30 cellular contexts compared by ENCODE assay signal in the genomic region with DNA sequence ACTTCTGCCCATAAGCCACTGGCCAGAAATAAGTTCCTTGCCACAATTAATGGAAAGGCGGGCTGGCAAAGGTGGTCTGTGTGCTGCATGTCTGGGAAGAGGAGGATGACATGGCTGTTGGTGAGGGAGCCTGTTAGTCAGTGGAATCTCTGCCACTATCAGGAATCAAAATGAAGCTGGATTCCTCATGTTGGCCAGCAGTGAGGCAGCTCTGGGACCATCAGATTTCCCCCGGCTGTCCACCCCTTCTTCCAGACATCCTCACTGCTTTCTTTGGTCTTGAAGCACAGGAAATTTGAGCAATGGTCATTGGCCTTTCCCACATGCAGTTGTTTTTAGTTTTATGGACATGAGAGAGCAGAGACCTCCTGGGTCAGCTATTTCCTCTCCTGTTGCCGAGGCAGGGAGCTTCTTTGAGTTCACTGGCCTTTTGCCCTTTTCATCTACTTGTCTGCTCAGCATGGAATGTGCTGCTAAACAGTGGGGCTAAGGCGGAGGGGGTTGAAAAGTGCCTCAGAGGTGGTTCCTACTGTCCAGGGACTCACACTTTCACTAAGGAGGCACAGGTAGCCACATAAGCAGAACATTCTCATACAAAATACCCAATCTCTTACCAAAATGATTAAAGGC. TPM values are rescaled to one million over a fixed set of nuclear protein-coding genes. Genes with fewer than 3 reads are reported as not detected.
DNase-seq lines count a peak whose midpoint lies in the region; ATAC-seq and TF ChIP-seq lines count a peak whose summit lies in the region.
"Had no signal": no experiment of that assay in that cellular context is flagged by ENCODE, and none has a peak within 500 bp of the region (broad histone marks: within the 10 kb centered on the region; RNA-seq: fewer than 3 reads in every experiment).

No MANE protein-coding gene starts in this region.

- TF ChIP-seq CTCF in vagina (IDR thresholded peaks at IDR 0.05) = no peak
- TF ChIP-seq CTCF in chondrocyte (IDR thresholded peaks at IDR 0.05) = no peak

- intact Hi-C loops in Right ventricle myocardium inferior (cut with DNase I) = no loop called here
- intact Hi-C loops in right cardiac atrium (cut with DNase I) = loop anchor here in 1 of 4 donors (10.0 kb wide), 1 partner anchor 79 kb away; no protein-coding TSS in a partner anchor
- intact Hi-C loops in Right ventricle myocardium superior (cut with DNase I) = no loop called here
- intact Hi-C loops in vagina (cut with DNase I) = no loop called here

- H3K9me3 ChIP-seq in right cardiac atrium (ENCODE audit: control insufficient read depth, low read length) (no peaks in the 10 kb centered on the region), vagina (no peaks in the 10 kb centered on the region)
- H3K9me3 ChIP-seq: SK-N-SH, upper lobe of right lung had no signal

- H3K36me3 Mint-ChIP-seq in chondrocyte (ENCODE audit: low read depth) = no peaks in the 10 kb centered on the region
- H3K36me3 Mint-ChIP-seq: stimulated activated memory B cell treated with anti-CD40 and anti-IgM and Interleukin-4, amounts not matched to agents 10 μg/mL and 1 μg/mL and 100 μg/mL, for 72 hours had no signal

- H3K27me3 Mint-ChIP-seq in chondrocyte (ENCODE audit: low read depth) = peaks cover 19% of the 10 kb centered on the region

- peaks cover 11% of the 10 kb centered on the region for H3K9me3 Mint-ChIP-seq in chondrocyte (ENCODE audit: low read depth)
- H3K9me3 Mint-ChIP-seq: CD4-positive, alpha-beta T cell had no signal

- peaks cover 18% of the 10 kb centered on the region for H3K4me1 Mint-ChIP-seq in chondrocyte (ENCODE audit: low read depth)
- H3K4me1 Mint-ChIP-seq: stimulated activated memory B cell treated with anti-CD40 and anti-IgM and Interleukin-4, amounts not matched to agents 10 μg/mL and 1 μg/mL and 100 μg/mL, for 72 hours had no signal

- H3K4me3 ChIP-seq in right cardiac atrium (ENCODE audit: low read length) = no peak overlapping the region
- no peak overlapping the region for H3K4me3 ChIP-seq in vagina
- H3K4me3 ChIP-seq: skin epidermis, upper lobe of right lung had no signal

- H3K4me1 ChIP-seq in right cardiac atrium (ENCODE audit: control insufficient read depth, insufficient read depth, low read length) (peaks cover 9% of the 10 kb centered on the region), vagina (peaks cover 14% of the 10 kb centered on the region)

- H3K27ac Mint-ChIP-seq in chondrocyte (ENCODE audit: unreplicated experiment) = no peak overlapping the region
- H3K27ac Mint-ChIP-seq: CD4-positive, alpha-beta T cell; stimulated activated memory B cell treated with anti-CD40 and anti-IgM and Interleukin-4, amounts not matched to agents 10 μg/mL and 1 μg/mL and 100 μg/mL, for 72 hours had no signal

- TF ChIP-seq POLR2A in vagina (IDR thresholded peaks at IDR 0.05) = no peak

- H3K27me3 ChIP-seq in right cardiac atrium (ENCODE audit: control insufficient read depth, insufficient read depth) = no peaks in the 10 kb centered on the region
- H3K27me3 ChIP-seq in vagina = no peaks in the 10 kb centered on the region
- H3K27me3 ChIP-seq: upper lobe of right lung had no signal

- H3K27ac ChIP-seq in right cardiac atrium (ENCODE audit: low read length) = no peak overlapping the region
- H3K27ac ChIP-seq in vagina = peak overlapping the region; percentile 13
- H3K27ac ChIP-seq: upper lobe of right lung had no signal

- no peak for DNase-seq in Right ventricle myocardium inferior (ENCODE audit: missing footprints)
- DNase-seq in right cardiac atrium = no peak
- no peak for DNase-seq in Right ventricle myocardium superior
- DNase-seq in mesenteric fat pad (ENCODE audit: low spot score) = peak; percentile 49
- no peak for DNase-seq in vagina (ENCODE audit: extremely low spot score in 2 of 2)
- DNase-seq in globus pallidus (ENCODE audit: low spot score) = no peak
- DNase-seq in chondrocyte (ENCODE audit: low spot score) = no peak
- DNase-seq: activated CD4-positive, alpha-beta T cell treated with anti-CD3 and anti-CD28 coated beads, Interleukin-2, amount 50 U/mL, for 1 hour; activated CD4-positive, CD25-positive, alpha-beta regulatory T cell; activated effector memory CD4-positive, alpha-beta T cell treated with anti-CD3 and anti-CD28 coated beads, Interleukin-2, amount 50 U/mL, for 16 hours; activated T-cell treated with anti-CD3 and anti-CD28 coated beads, Interleukin-2, amount 50 U/mL, for 1 hour; central memory CD4-positive, alpha-beta T cell; dermis blood vessel endothelial cell; foreskin melanocyte; hippocampal formation; left cardiac atrium; mesendoderm; NCI-H1417; NCI-H2081 treated with DMSO at 0.1 percent for 48 hours; NCI-H2227 treated with DMSO at 0.1 percent for 48 hours; NCI-H526; occipital lobe; PC-3; SK-N-SH; upper lobe of right lung had no signal

- no peaks in the 10 kb centered on the region for H3K36me3 ChIP-seq in vagina
- H3K36me3 ChIP-seq: upper lobe of right lung had no signal

- ATAC-seq in Right ventricle myocardium inferior (peak; percentile 11), right cardiac atrium (no peak), Right ventricle myocardium superior (ENCODE audit: poor library complexity) (peak; percentile 22), HG03039 (IDR thresholded peaks at IDR 0.05; ENCODE audit: unreplicated experiment) (no peak)
- ATAC-seq: esophagus mucosa; PC-3; stimulated activated memory B cell treated with anti-CD40 and anti-IgM and Interleukin-4, amounts not matched to agents 10 μg/mL and 1 μg/mL and 100 μg/mL, for 72 hours; upper lobe of right lung had no signal

- WGBS in right cardiac atrium = 62% methylated on average over 4 of the region's 4 CpGs

- no peak overlapping the region for H3K4me3 Mint-ChIP-seq in chondrocyte (ENCODE audit: unreplicated experiment)
- H3K4me3 Mint-ChIP-seq: CD4-positive, alpha-beta T cell; stimulated activated memory B cell treated with anti-CD40 and anti-IgM and Interleukin-4, amounts not matched to agents 10 μg/mL and 1 μg/mL and 100 μg/mL, for 72 hours had no signal

RNA-seq across cellular contexts. Expression of a gene that starts 34.8 kb away (rescaled TPM):
- total RNA-seq in Right ventricle myocardium inferior (37.1 TPM), right cardiac atrium (10 to 100 TPM; 13.2 to 23.1 (median 18.1) TPM), Right ventricle myocardium superior (28.8 TPM), mesenteric fat pad (35.8 TPM), vagina (30.9 TPM), chondrocyte (1.2 to 5.4 TPM (median 4.9 TPM) in 3 replicates)
- 16.7 TPM for polyA plus RNA-seq in right cardiac atrium

Comparison
In these comparisons a context has a peak if more than half of its experiments do, and no peak if none do; other contexts are left out.
1. ATAC-seq: peak in Right ventricle myocardium inferior (single experiment) and Right ventricle myocardium superior (single experiment); none in right cardiac atrium (0 of 2) and HG03039 (single experiment).